In the genomic region with DNA sequence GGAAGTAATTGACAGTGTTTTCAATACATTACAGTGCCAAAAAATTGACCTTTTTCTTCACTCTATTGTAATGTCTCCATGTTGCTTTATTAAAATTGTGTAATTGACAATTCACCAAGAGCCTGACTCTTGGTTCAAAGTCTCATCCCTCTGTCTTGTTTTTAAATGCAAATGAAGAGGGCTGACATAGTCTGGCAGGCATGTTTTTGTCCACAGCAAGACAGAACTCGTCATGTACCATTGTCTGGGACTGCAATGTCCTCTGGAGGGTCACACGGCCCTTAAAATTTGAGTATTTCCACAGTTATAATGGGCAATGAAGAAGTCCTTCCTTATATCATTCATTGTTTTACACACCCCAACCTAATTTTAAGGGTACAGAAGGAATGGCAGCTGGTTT, we compare ENCODE assay signal across 39 cellular contexts.
"Had no signal": no experiment of that assay in that cellular context is flagged by ENCODE, and none has a peak within 500 bp of the region (broad histone marks: within the 10 kb centered on the region; RNA-seq: fewer than 3 reads in every experiment).

No MANE protein-coding gene starts in this region.

- FAIRE-seq: TTC549 had no signal

- H3K27ac ChIP-seq: ascending aorta, cardiac muscle cell, WERI-Rb-1 had no signal

- H3K9me3 Mint-ChIP-seq: activated CD4-positive, alpha-beta memory T cell treated with anti-CD3 and anti-CD28 coated beads, Interleukin-2, amount 10 ng/mL, durations not matched to agents 7 days and 5 days; activated naive CD4-positive, alpha-beta T cell treated with anti-CD3 and anti-CD28 coated beads, Interleukin-2, amount 10 ng/mL, durations not matched to agents 7 days and 5 days; activated naive CD4-positive, alpha-beta T cell treated with anti-CD3 and anti-CD28 coated beads, Interleukin-2, amount 50 U/mL, for 24 hours; activated naive CD8-positive, alpha-beta T cell treated with anti-CD3 and anti-CD28 coated beads, Interleukin-2, amount 50 U/mL, for 24 hours; activated T-cell treated with anti-CD3 and anti-CD28 coated beads, Interleukin-2, amount 50 U/mL, for 24 hours; activated T-helper 2 cell treated with anti-CD3 and anti-CD28 coated beads, Interferon-gamma antibody, Interleukin-2, Interleukin-4, amounts not matched to agents 10 μg/mL and 5 μg/mL and 100 μg/mL, durations not matched to agents 14 hours and 24 hours and 36 hours; brain; central memory CD8-positive, alpha-beta T cell; T-helper 1 cell treated with Interleukin-12 subunit alpha and Interleukin-12 subunit beta and Interleukin-4 antibody, amounts not matched to agents 30 μg/mL and 1 μg/mL, for 36 hours; T-helper 2 cell treated with Interferon-gamma antibody and Interleukin-4, amounts not matched to agents 5 μg/mL and 100 μg/mL, for 36 hours had no signal

- DNase-seq: activated CD4-positive, alpha-beta memory T cell treated with anti-CD3 and anti-CD28 coated beads, Interleukin-2, amount 10 ng/mL, durations not matched to agents 7 days and 5 days; activated CD4-positive, alpha-beta T cell treated with anti-CD3 and anti-CD28 coated beads for 1 hour; activated CD4-positive, alpha-beta T cell treated with anti-CD3 and anti-CD28 coated beads for 36 hours; activated CD4-positive, alpha-beta T cell treated with anti-CD3 and anti-CD28 coated beads for 48 hours; activated CD4-positive, alpha-beta T cell treated with anti-CD3 and anti-CD28 coated beads, Interleukin-2, amount 10 ng/mL, durations not matched to agents 7 days and 5 days; activated CD4-positive, alpha-beta T cell treated with anti-CD3 and anti-CD28 coated beads, Interleukin-2, amount 50 U/mL, for 48 hours; activated CD4-positive, CD25-positive, alpha-beta regulatory T cell; activated CD8-positive, alpha-beta memory T cell treated with anti-CD3 and anti-CD28 coated beads for 24 hours; activated CD8-positive, alpha-beta memory T cell treated with anti-CD3 and anti-CD28 coated beads, Interleukin-2, amount 10 ng/mL, durations not matched to agents 7 days and 5 days; activated CD8-positive, alpha-beta memory T cell treated with anti-CD3 and anti-CD28 coated beads, Interleukin-2, amount 50 U/mL, for 48 hours; activated CD8-positive, alpha-beta T cell treated with anti-CD3 and anti-CD28 coated beads, Interleukin-2, amount 10 ng/mL, durations not matched to agents 7 days and 5 days; activated effector memory CD4-positive, alpha-beta T cell treated with Interleukin-2 at 50 U/mL for 16 hours; activated gamma-delta T cell; activated naive CD4-positive, alpha-beta T cell treated with anti-CD3 and anti-CD28 coated beads, Interleukin-2, amount 10 ng/mL, durations not matched to agents 7 days and 5 days; activated naive CD4-positive, alpha-beta T cell treated with Interleukin-2 at 50 U/mL for 16 hours; activated naive CD8-positive, alpha-beta T cell treated with anti-CD3 and anti-CD28 coated beads, Interleukin-2, amount 10 ng/mL, durations not matched to agents 7 days and 5 days; activated naive CD8-positive, alpha-beta T cell treated with anti-CD3 and anti-CD28 coated beads, Interleukin-2, amount 50 U/mL, for 24 hours; activated T-cell treated with anti-CD3 and anti-CD28 coated beads, Interleukin-2, amount 50 U/mL, for 24 hours; activated T-cell treated with anti-CD3 and anti-CD28 coated beads, Interleukin-2, amount 50 U/mL, for 48 hours; amygdala; anterior cingulate cortex; caudate nucleus; cerebellar nuclear complex; T-helper 1 cell; T-helper 2 cell; T-helper 9 cell; WERI-Rb-1 had no signal

- H3K4me1 Mint-ChIP-seq: activated CD4-positive, alpha-beta memory T cell treated with anti-CD3 and anti-CD28 coated beads, Interleukin-2, amount 10 ng/mL, durations not matched to agents 7 days and 5 days; activated CD4-positive, alpha-beta T cell treated with anti-CD3 and anti-CD28 coated beads for 36 hours; activated CD4-positive, alpha-beta T cell treated with anti-CD3 and anti-CD28 coated beads, Interleukin-2, amount 10 ng/mL, durations not matched to agents 7 days and 5 days; activated CD8-positive, alpha-beta memory T cell treated with anti-CD3 and anti-CD28 coated beads, Interleukin-2, amount 10 ng/mL, durations not matched to agents 7 days and 5 days; activated naive CD4-positive, alpha-beta T cell treated with anti-CD3 and anti-CD28 coated beads, Interleukin-2, amount 10 ng/mL, durations not matched to agents 7 days and 5 days; activated naive CD4-positive, alpha-beta T cell treated with anti-CD3 and anti-CD28 coated beads, Interleukin-2, amount 50 U/mL, for 24 hours; activated naive CD8-positive, alpha-beta T cell treated with anti-CD3 and anti-CD28 coated beads, Interleukin-2, amount 50 U/mL, for 24 hours; central memory CD8-positive, alpha-beta T cell had no signal

- ATAC-seq: activated CD4-positive, alpha-beta T cell treated with anti-CD3 and anti-CD28 coated beads for 36 hours; activated CD4-positive, CD25-positive, alpha-beta regulatory T cell treated with anti-CD3 and anti-CD28 coated beads, Interleukin-2, amount 50 U/mL, for 24 hours; activated CD8-positive, alpha-beta memory T cell treated with anti-CD3 and anti-CD28 coated beads, Interleukin-2, amount 10 ng/mL, durations not matched to agents 7 days and 5 days; activated CD8-positive, alpha-beta T cell treated with anti-CD3 and anti-CD28 coated beads, Interleukin-2, amount 10 ng/mL, durations not matched to agents 7 days and 5 days; activated naive CD8-positive, alpha-beta T cell treated with anti-CD3 and anti-CD28 coated beads, Interleukin-2, amount 50 U/mL, for 24 hours; WTC11 had no signal

- H3K4me3 ChIP-seq: ascending aorta, cardiac muscle cell had no signal

- H3K27ac Mint-ChIP-seq: activated CD4-positive, alpha-beta memory T cell treated with anti-CD3 and anti-CD28 coated beads, Interleukin-2, amount 10 ng/mL, durations not matched to agents 7 days and 5 days; activated CD4-positive, alpha-beta T cell treated with anti-CD3 and anti-CD28 coated beads for 36 hours; activated CD4-positive, alpha-beta T cell treated with anti-CD3 and anti-CD28 coated beads, Interleukin-2, amount 10 ng/mL, durations not matched to agents 7 days and 5 days; activated CD8-positive, alpha-beta memory T cell treated with anti-CD3 and anti-CD28 coated beads, Interleukin-2, amount 10 ng/mL, durations not matched to agents 7 days and 5 days; activated CD8-positive, alpha-beta T cell treated with anti-CD3 and anti-CD28 coated beads, Interleukin-2, amount 10 ng/mL, durations not matched to agents 7 days and 5 days; activated naive CD4-positive, alpha-beta T cell treated with anti-CD3 and anti-CD28 coated beads, Interleukin-2, amount 10 ng/mL, durations not matched to agents 7 days and 5 days; activated naive CD4-positive, alpha-beta T cell treated with anti-CD3 and anti-CD28 coated beads, Interleukin-2, amount 50 U/mL, for 24 hours; activated naive CD8-positive, alpha-beta T cell; activated naive CD8-positive, alpha-beta T cell treated with anti-CD3 and anti-CD28 coated beads, Interleukin-2, amount 10 ng/mL, durations not matched to agents 7 days and 5 days; activated naive CD8-positive, alpha-beta T cell treated with anti-CD3 and anti-CD28 coated beads, Interleukin-2, amount 50 U/mL, for 24 hours; activated T-cell treated with anti-CD3 and anti-CD28 coated beads, Interleukin-2, amount 50 U/mL, for 24 hours; activated T-helper 2 cell treated with anti-CD3 and anti-CD28 coated beads, Interferon-gamma antibody, Interleukin-2, Interleukin-4, amounts not matched to agents 10 μg/mL and 5 μg/mL and 100 μg/mL, durations not matched to agents 14 hours and 24 hours and 36 hours; brain; T-helper 1 cell treated with Interleukin-12 subunit alpha and Interleukin-12 subunit beta and Interleukin-4 antibody, amounts not matched to agents 30 μg/mL and 1 μg/mL, for 36 hours; T-helper 2 cell treated with Interferon-gamma antibody and Interleukin-4, amounts not matched to agents 5 μg/mL and 100 μg/mL, for 36 hours; WTC11 had no signal

- H3K36me3 ChIP-seq: ascending aorta, cardiac muscle cell, WERI-Rb-1 had no signal

- H3K4me3 Mint-ChIP-seq: activated CD4-positive, alpha-beta memory T cell treated with anti-CD3 and anti-CD28 coated beads, Interleukin-2, amount 10 ng/mL, durations not matched to agents 7 days and 5 days; activated CD4-positive, alpha-beta T cell treated with anti-CD3 and anti-CD28 coated beads for 36 hours; activated CD4-positive, alpha-beta T cell treated with anti-CD3 and anti-CD28 coated beads, Interleukin-2, amount 10 ng/mL, durations not matched to agents 7 days and 5 days; activated CD8-positive, alpha-beta memory T cell treated with anti-CD3 and anti-CD28 coated beads, Interleukin-2, amount 10 ng/mL, durations not matched to agents 7 days and 5 days; activated CD8-positive, alpha-beta T cell treated with anti-CD3 and anti-CD28 coated beads, Interleukin-2, amount 10 ng/mL, durations not matched to agents 7 days and 5 days; activated naive CD4-positive, alpha-beta T cell treated with anti-CD3 and anti-CD28 coated beads, Interleukin-2, amount 10 ng/mL, durations not matched to agents 7 days and 5 days; activated naive CD4-positive, alpha-beta T cell treated with anti-CD3 and anti-CD28 coated beads, Interleukin-2, amount 50 U/mL, for 24 hours; activated naive CD8-positive, alpha-beta T cell; activated naive CD8-positive, alpha-beta T cell treated with anti-CD3 and anti-CD28 coated beads, Interleukin-2, amount 10 ng/mL, durations not matched to agents 7 days and 5 days; activated naive CD8-positive, alpha-beta T cell treated with anti-CD3 and anti-CD28 coated beads, Interleukin-2, amount 50 U/mL, for 24 hours; activated T-cell treated with anti-CD3 and anti-CD28 coated beads, Interleukin-2, amount 50 U/mL, for 24 hours; brain; central memory CD8-positive, alpha-beta T cell; T-helper 1 cell treated with Interleukin-12 subunit alpha and Interleukin-12 subunit beta and Interleukin-4 antibody, amounts not matched to agents 30 μg/mL and 1 μg/mL, for 36 hours; T-helper 2 cell treated with Interferon-gamma antibody and Interleukin-4, amounts not matched to agents 5 μg/mL and 100 μg/mL, for 36 hours; WTC11 had no signal

- H3K9me3 ChIP-seq: ascending aorta had no signal

- H3K36me3 Mint-ChIP-seq: activated naive CD4-positive, alpha-beta T cell treated with anti-CD3 and anti-CD28 coated beads, Interleukin-2, amount 10 ng/mL, durations not matched to agents 7 days and 5 days; activated naive CD4-positive, alpha-beta T cell treated with anti-CD3 and anti-CD28 coated beads, Interleukin-2, amount 50 U/mL, for 24 hours; activated naive CD8-positive, alpha-beta T cell; activated naive CD8-positive, alpha-beta T cell treated with anti-CD3 and anti-CD28 coated beads, Interleukin-2, amount 10 ng/mL, durations not matched to agents 7 days and 5 days; brain; WTC11 had no signal

- H3K27me3 ChIP-seq: ascending aorta, cardiac muscle cell had no signal

- H3K27me3 Mint-ChIP-seq: activated CD4-positive, alpha-beta T cell treated with anti-CD3 and anti-CD28 coated beads for 36 hours; activated naive CD4-positive, alpha-beta T cell treated with anti-CD3 and anti-CD28 coated beads, Interleukin-2, amount 50 U/mL, for 24 hours; activated naive CD8-positive, alpha-beta T cell; activated naive CD8-positive, alpha-beta T cell treated with anti-CD3 and anti-CD28 coated beads, Interleukin-2, amount 50 U/mL, for 24 hours; activated T-cell treated with anti-CD3 and anti-CD28 coated beads, Interleukin-2, amount 50 U/mL, for 24 hours had no signal

- H3K4me1 ChIP-seq: ascending aorta had no signal
